17 cellular contexts compared by ENCODE assay signal in the genomic region with DNA sequence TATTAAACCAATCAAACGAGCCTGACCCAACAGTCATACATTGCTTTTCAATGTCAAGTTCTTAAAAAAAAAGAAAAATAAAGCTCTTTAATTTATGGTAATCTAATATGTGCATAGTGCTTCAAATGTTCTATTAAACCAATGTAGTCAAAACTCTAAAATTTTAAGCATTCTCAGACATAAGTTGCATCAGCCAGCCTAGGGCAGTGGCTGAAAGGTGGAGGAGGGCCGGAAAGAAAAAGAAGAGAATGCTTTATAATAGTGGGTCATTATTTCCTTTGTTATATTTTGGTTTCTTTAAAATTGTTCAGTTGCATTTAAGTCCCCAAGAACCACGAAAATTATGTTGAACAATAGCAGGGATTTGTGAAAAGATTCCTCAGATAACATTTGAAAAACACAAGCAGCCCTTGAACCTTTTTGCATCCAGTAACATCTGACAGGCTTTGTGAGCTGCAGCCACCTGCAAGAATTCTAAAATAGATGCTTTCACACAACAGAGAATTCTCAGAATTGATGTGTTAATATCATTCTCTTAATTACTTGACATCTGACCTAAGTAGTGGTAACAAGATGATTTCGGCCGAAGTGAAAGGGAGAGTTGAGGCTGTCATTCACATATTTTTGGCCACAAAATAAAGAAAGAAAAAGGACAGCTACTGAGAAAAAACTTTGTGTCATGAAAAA.
DNase-seq lines count a peak whose midpoint lies in the region; TF ChIP-seq lines count a peak whose summit lies in the region.
"Had no signal": no experiment of that assay in that cellular context is flagged by ENCODE, and none has a peak within 500 bp of the region (broad histone marks: within the 10 kb centered on the region; RNA-seq: fewer than 3 reads in every experiment).

No MANE protein-coding gene starts in this region.

- peak overlapping the region; percentile 9; the same call in 1 of the 2 replicates for H3K9ac ChIP-seq in BLaER1
- 0 out of 2 replicates have a peak overlapping the region, but pooled peaks have one; percentile 50 for H3K9ac ChIP-seq in HUES48 (ENCODE audit: low read depth, low read length)

- H3K4me3 ChIP-seq in BLaER1, result no peak overlapping the region
- H3K4me3 ChIP-seq in HUES48 (ENCODE audit: low read depth, low read length), result no peak overlapping the region
- no peak overlapping the region for H3K4me3 ChIP-seq in MG63

- DNase-seq in OCI-M1 (lab: John Stamatoyannopoulos, UW) (peak; percentile 14), chondrocyte (ENCODE audit: low spot score) (no peak), MG63 (no peak), Calu3 (no peak)
- no peak for DNase-seq in activated CD4-positive, alpha-beta T cell treated with anti-CD3 and anti-CD28 coated beads, Interleukin-2, amount 50 U/mL, for 48 hours
- no peak for DNase-seq in activated T-cell treated with anti-CD3 and anti-CD28 coated beads, Interleukin-2, amount 50 U/mL, for 1 hour
- DNase-seq: 8988T; CD4-positive, alpha-beta memory T cell; NCI-H1105 treated with DMSO at 0.1 percent for 48 hours; NCI-H1694; NCI-H2081 treated with DMSO at 0.1 percent for 48 hours; NCI-H226; NCI-H524 had no signal

- BruUV-seq in Calu3 (replicated peaks; lab: Mats Ljungman, UMichigan), result no TSS peak

- H3K36me3 Mint-ChIP-seq in chondrocyte (ENCODE audit: low read depth) (no peaks in the 10 kb centered on the region), Calu3 (ENCODE audit: insufficient read depth, unreplicated experiment) (no peaks in the 10 kb centered on the region)
- H3K36me3 Mint-ChIP-seq: CD4-positive, alpha-beta memory T cell had no signal

- H3K9me3 Mint-ChIP-seq in chondrocyte (ENCODE audit: low read depth) (peaks cover 2% of the 10 kb centered on the region), Calu3 (ENCODE audit: low read depth, unreplicated experiment) (peaks cover 3% of the 10 kb centered on the region)

- H3K9me3 ChIP-seq in BLaER1 (0 out of 2 replicates have a peak, but pooled peaks cover 6% of the 10 kb centered on the region), HUES48 (ENCODE audit: control insufficient read depth, insufficient read depth, low read length) (no peaks in the 10 kb centered on the region), MG63 (no peaks in the 10 kb centered on the region; the same call in 1 of the 2 replicates)

- TF ChIP-seq CTCF in chondrocyte (IDR thresholded peaks at IDR 0.05) (no peak), Calu3 (IDR thresholded peaks at IDR 0.05; ENCODE audit: unreplicated experiment) (no peak)

- H3K27ac Mint-ChIP-seq in chondrocyte (ENCODE audit: unreplicated experiment) (peak overlapping the region; percentile 52), Calu3 (ENCODE audit: unreplicated experiment) (no peak overlapping the region)
- H3K27ac Mint-ChIP-seq: B cell had no signal

- H3K4me1 Mint-ChIP-seq in chondrocyte (ENCODE audit: low read depth), result peaks cover 17% of the 10 kb centered on the region
- H3K4me1 Mint-ChIP-seq in Calu3 (ENCODE audit: low read depth, unreplicated experiment), result no peaks in the 10 kb centered on the region
- H3K4me1 Mint-ChIP-seq: B cell; CD4-positive, alpha-beta memory T cell had no signal

- H3K4me2 ChIP-seq in BLaER1, result peak overlapping the region; percentile 70

- H3K27ac ChIP-seq in BLaER1 (peak overlapping the region; percentile 33; the same call in 1 of the 2 replicates), HUES48 (ENCODE audit: low read depth, low read length) (no peak overlapping the region)
- H3K27ac ChIP-seq: HL-60 had no signal

- CTCF ChIA-PET in Calu3 (lab: Charles Lee), result no interaction called here

- H3K27me3 Mint-ChIP-seq in chondrocyte (ENCODE audit: low read depth) (no peaks in the 10 kb centered on the region), Calu3 (ENCODE audit: unreplicated experiment) (no peaks in the 10 kb centered on the region)

- intact Hi-C loops in Calu3 (cut with micrococcal nuclease; ENCODE audit: unreplicated experiment), result no loop called here

- H3K27me3 ChIP-seq in BLaER1 (no peaks in the 10 kb centered on the region), HUES48 (ENCODE audit: control insufficient read depth, insufficient read depth, low read length) (no peaks in the 10 kb centered on the region), MG63 (no peaks in the 10 kb centered on the region)

- H3K4me3 Mint-ChIP-seq in chondrocyte (ENCODE audit: unreplicated experiment) (no peak overlapping the region), Calu3 (ENCODE audit: low read depth, unreplicated experiment) (no peak overlapping the region)
- H3K4me3 Mint-ChIP-seq: B cell; CD4-positive, alpha-beta memory T cell had no signal

- H3K4me1 ChIP-seq in BLaER1, result peaks cover 24% of the 10 kb centered on the region
- peaks cover 17% of the 10 kb centered on the region for H3K4me1 ChIP-seq in HUES48 (ENCODE audit: control insufficient read depth, insufficient read depth, low read length)

- H3K36me3 ChIP-seq in BLaER1, result no peaks in the 10 kb centered on the region
- H3K36me3 ChIP-seq in HUES48 (ENCODE audit: control insufficient read depth, insufficient read depth, low read length), result no peaks in the 10 kb centered on the region
- H3K36me3 ChIP-seq in MG63, result no peaks in the 10 kb centered on the region

- no peaks in the 10 kb centered on the region for H4K20me1 ChIP-seq in BLaER1
